1 cellular context compared by ENCODE assay signal in the genomic region with DNA sequence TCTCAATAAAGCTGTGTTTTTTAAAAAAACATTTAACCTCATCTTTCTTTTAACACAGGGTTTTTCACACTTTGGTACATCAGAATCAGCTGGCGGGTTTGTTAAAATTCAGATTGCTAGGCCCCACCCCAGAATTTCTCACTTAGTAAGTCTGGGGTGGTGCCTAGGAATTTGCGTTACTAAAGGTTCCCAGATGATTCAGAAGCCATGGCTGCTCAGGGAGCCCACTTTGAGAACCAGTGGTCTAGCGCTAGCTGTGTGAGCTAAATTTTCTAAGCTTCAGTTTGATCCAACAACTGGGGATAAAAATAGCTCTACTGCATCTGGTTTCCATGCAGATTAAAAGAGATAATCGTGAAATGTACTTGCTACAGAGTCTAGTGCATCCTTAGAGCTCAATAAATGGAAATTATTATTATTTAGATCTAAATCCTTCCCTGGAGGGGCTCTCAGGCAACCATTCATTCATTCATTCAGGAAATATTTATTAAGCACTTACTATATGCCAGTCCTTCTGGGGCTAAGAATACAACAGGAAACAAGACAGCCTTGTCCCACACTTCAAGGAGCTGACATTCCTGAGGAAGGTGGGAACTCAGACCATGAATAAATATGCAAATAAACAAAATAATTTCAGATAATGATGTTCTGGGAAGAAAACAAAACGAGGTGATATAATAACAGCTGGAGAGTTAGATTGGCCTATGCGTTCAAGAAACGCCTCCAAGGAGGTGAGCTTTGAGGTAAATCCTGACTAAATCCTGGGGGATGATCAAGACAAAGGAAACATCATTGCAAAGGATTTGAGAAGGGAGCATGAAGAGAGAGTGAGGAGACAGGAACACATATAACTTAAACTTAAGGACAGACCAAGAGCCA.
TF ChIP-seq lines count a peak whose summit lies in the region.

No MANE protein-coding gene starts in this region.

TF ChIP-seq in GM23338, 12 proteins besides CTCF, POLR2A, EP300 and RAD21 (continued from another document):
- TF ChIP-seq CREB1 (CRISPR knock-in tag; IDR thresholded peaks at IDR 0.05; ENCODE audit: low read depth), result no peak
- TF ChIP-seq ETS1 (IDR thresholded peaks at IDR 0.05), result no peak
- no peak for TF ChIP-seq NANOG (IDR thresholded peaks at IDR 0.05; ENCODE audit: borderline replicate concordance)
- no peak for TF ChIP-seq REST (IDR thresholded peaks at IDR 0.05; ENCODE audit: unreplicated experiment)
- no peak for TF ChIP-seq POLR2AphosphoS5 (IDR thresholded peaks at IDR 0.05; ENCODE audit: low read depth)
- no peak for TF ChIP-seq STAT1 (IDR thresholded peaks at IDR 0.05; ENCODE audit: unreplicated experiment)
- no peak for TF ChIP-seq JUNB (IDR thresholded peaks at IDR 0.05; ENCODE audit: unreplicated experiment)
- TF ChIP-seq ZNF114 (CRISPR knock-in tag; IDR thresholded peaks at IDR 0.05), result no peak
- TF ChIP-seq EZH2phosphoT487 (IDR thresholded peaks at IDR 0.05; ENCODE audit: unreplicated experiment), result no peak
- no peak for TF ChIP-seq ZNF331 (CRISPR knock-in tag; IDR thresholded peaks at IDR 0.05; ENCODE audit: low read depth)
- no peak for TF ChIP-seq EZH2 (IDR thresholded peaks at IDR 0.05; ENCODE audit: low read depth, unreplicated experiment)
